Comparison of ENCODE assay signal across 9 cellular contexts in the genomic region with DNA sequence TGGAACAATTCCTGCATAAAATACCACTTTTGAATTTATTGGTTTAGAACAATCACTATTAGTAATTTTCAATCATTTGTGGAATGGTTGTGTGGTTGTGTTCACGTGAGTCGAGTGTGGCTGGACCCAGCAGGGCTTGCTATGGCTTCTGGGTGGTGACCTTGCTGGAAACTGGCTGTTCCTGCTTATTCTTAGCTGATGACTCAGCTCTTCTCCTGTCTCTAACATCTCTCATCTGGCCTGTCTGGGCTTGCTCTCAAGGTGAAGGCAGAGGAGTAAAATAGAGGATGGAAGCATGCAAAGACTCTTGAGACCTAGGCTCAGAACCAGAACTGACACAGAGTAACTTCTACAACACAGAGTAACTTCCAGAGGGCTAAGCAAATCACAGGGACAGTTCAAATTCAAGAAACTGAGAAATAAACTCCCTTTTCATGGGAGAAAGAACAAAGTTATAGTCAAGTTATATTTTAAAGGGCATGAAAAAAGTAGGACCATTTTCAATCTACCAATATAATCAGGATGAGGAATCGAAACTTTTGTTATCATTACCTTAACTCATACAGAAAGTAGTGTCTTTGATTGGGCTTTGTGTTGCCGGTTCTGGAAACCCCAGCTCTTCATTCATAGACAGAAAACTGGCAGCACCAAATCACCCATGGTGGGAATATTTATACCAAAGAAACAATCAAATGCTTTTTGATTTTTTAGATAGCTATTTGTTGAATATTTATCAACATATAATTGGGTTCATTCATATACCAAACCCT.
A peak's percentile ranks its signal among the peaks of the same experiment; 100 is the strongest.
DNase-seq lines count a peak whose midpoint lies in the region; ATAC-seq and TF ChIP-seq lines count a peak whose summit lies in the region.
"Had no signal": no experiment of that assay in that cellular context is flagged by ENCODE, and none has a peak within 500 bp of the region (broad histone marks: within the 10 kb centered on the region; RNA-seq: fewer than 3 reads in every experiment).

No MANE protein-coding gene starts in this region.

- POLR2A ChIA-PET in WTC11 (lab: Charles Lee): no interaction called here

- no peaks in the 10 kb centered on the region for H3K27me3 Mint-ChIP-seq in WTC11 (ENCODE audit: low read depth)
- H3K27me3 Mint-ChIP-seq in mesothelial cell of epicardium (ENCODE audit: low read depth): no peaks in the 10 kb centered on the region
- no peaks in the 10 kb centered on the region for H3K27me3 Mint-ChIP-seq in activated naive CD4-positive, alpha-beta T cell treated with anti-CD3 and anti-CD28 coated beads, Interleukin-2, amount 10 ng/mL, durations not matched to agents 7 days and 5 days
- no peaks in the 10 kb centered on the region for H3K27me3 Mint-ChIP-seq in progenitor cell of endocrine pancreas

- intact Hi-C loops in sigmoid colon (cut with DNase I): no loop called here

- TF ChIP-seq EP300 in sigmoid colon (IDR thresholded peaks at IDR 0.05): no peak

- H3K36me3 ChIP-seq in sigmoid colon: no peaks in the 10 kb centered on the region

- TF ChIP-seq POLR2A in sigmoid colon (IDR thresholded peaks at IDR 0.05): no peak

- no peak for TF ChIP-seq CTCF in WTC11 (IDR thresholded peaks at IDR 0.05)
- no peak for TF ChIP-seq CTCF in mesothelial cell of epicardium (IDR thresholded peaks at IDR 0.05; ENCODE audit: unreplicated experiment)
- no peak for TF ChIP-seq CTCF in sigmoid colon (IDR thresholded peaks at IDR 0.05)
- no peak for TF ChIP-seq CTCF in coronary artery (IDR thresholded peaks at IDR 0.05)
- no peak for TF ChIP-seq CTCF in progenitor cell of endocrine pancreas (IDR thresholded peaks at IDR 0.05; ENCODE audit: unreplicated experiment)

- 60 to 74% methylated on average over 4 of the region's 4 CpGs for WGBS in sigmoid colon, 2 donors

- H3K9me3 Mint-ChIP-seq in WTC11: no peaks in the 10 kb centered on the region
- peaks cover 6% of the 10 kb centered on the region for H3K9me3 Mint-ChIP-seq in mesothelial cell of epicardium
- H3K9me3 Mint-ChIP-seq in activated naive CD4-positive, alpha-beta T cell treated with anti-CD3 and anti-CD28 coated beads, Interleukin-2, amount 10 ng/mL, durations not matched to agents 7 days and 5 days: peaks cover 8% of the 10 kb centered on the region
- no peaks in the 10 kb centered on the region for H3K9me3 Mint-ChIP-seq in progenitor cell of endocrine pancreas (ENCODE audit: low read depth)

- peak overlapping the region; percentile 31 for H3K27ac Mint-ChIP-seq in WTC11
- peak overlapping the region; percentile 43 for H3K27ac Mint-ChIP-seq in mesothelial cell of epicardium
- H3K27ac Mint-ChIP-seq in activated naive CD4-positive, alpha-beta T cell treated with anti-CD3 and anti-CD28 coated beads, Interleukin-2, amount 10 ng/mL, durations not matched to agents 7 days and 5 days: no peak overlapping the region
- H3K27ac Mint-ChIP-seq in progenitor cell of endocrine pancreas: no peak overlapping the region

- no peaks in the 10 kb centered on the region for H3K9me3 ChIP-seq in sigmoid colon

- ATAC-seq in HG03442 (IDR thresholded peaks at IDR 0.05; ENCODE audit: unreplicated experiment): peak; percentile 84
- 0 out of 2 replicates have a peak, but pooled peaks have one; percentile 28 for ATAC-seq in WTC11

- no peaks in the 10 kb centered on the region for H3K36me3 Mint-ChIP-seq in WTC11
- H3K36me3 Mint-ChIP-seq in mesothelial cell of epicardium: no peaks in the 10 kb centered on the region
- H3K36me3 Mint-ChIP-seq in activated naive CD4-positive, alpha-beta T cell treated with anti-CD3 and anti-CD28 coated beads, Interleukin-2, amount 10 ng/mL, durations not matched to agents 7 days and 5 days: no peaks in the 10 kb centered on the region
- no peaks in the 10 kb centered on the region for H3K36me3 Mint-ChIP-seq in progenitor cell of endocrine pancreas (ENCODE audit: insufficient read depth)

- H3K4me1 ChIP-seq in sigmoid colon: no peaks in the 10 kb centered on the region
- H3K4me1 ChIP-seq: parathyroid adenoma had no signal

- no peaks in the 10 kb centered on the region for H3K27me3 ChIP-seq in sigmoid colon

- peak; percentile 41 for DNase-seq in Daoy (ENCODE audit: low read depth)
- DNase-seq in WTC11 (ENCODE audit: low spot score): no peak
- no peak for DNase-seq in mesothelial cell of epicardium (ENCODE audit: low spot score in 2 of 2, unreplicated experiment in 2 of 2)
- DNase-seq in sigmoid colon: no peak
- DNase-seq in activated naive CD4-positive, alpha-beta T cell treated with anti-CD3 and anti-CD28 coated beads, Interleukin-2, amount 10 ng/mL, durations not matched to agents 7 days and 5 days: no peak
- DNase-seq in coronary artery (ENCODE audit: low spot score): no peak
- DNase-seq in progenitor cell of endocrine pancreas (ENCODE audit: low spot score, unreplicated experiment): no peak

- no peak overlapping the region for H3K27ac ChIP-seq in sigmoid colon
- H3K27ac ChIP-seq in coronary artery: no peak overlapping the region
- H3K27ac ChIP-seq: parathyroid adenoma had no signal

- H3K4me3 Mint-ChIP-seq in WTC11 (no peak overlapping the region), mesothelial cell of epicardium (no peak overlapping the region), progenitor cell of endocrine pancreas (ENCODE audit: low read depth) (no peak overlapping the region)
- H3K4me3 Mint-ChIP-seq in activated naive CD4-positive, alpha-beta T cell treated with anti-CD3 and anti-CD28 coated beads, Interleukin-2, amount 10 ng/mL, durations not matched to agents 7 days and 5 days: no peak overlapping the region

- H3K4me1 Mint-ChIP-seq in WTC11: peaks cover 13% of the 10 kb centered on the region
- peaks cover 30% of the 10 kb centered on the region for H3K4me1 Mint-ChIP-seq in mesothelial cell of epicardium
- H3K4me1 Mint-ChIP-seq in activated naive CD4-positive, alpha-beta T cell treated with anti-CD3 and anti-CD28 coated beads, Interleukin-2, amount 10 ng/mL, durations not matched to agents 7 days and 5 days: no peaks in the 10 kb centered on the region
- H3K4me1 Mint-ChIP-seq in progenitor cell of endocrine pancreas (ENCODE audit: low read depth): no peaks in the 10 kb centered on the region

- CTCF ChIA-PET in WTC11 (lab: Charles Lee): no interaction called here
- CTCF ChIA-PET in activated naive CD4-positive, alpha-beta T cell treated with anti-CD3 and anti-CD28 coated beads, Interleukin-2, amount 10 ng/mL, durations not matched to agents 7 days and 5 days (lab: Charles Lee): no interaction called here

- H3K4me3 ChIP-seq in sigmoid colon: no peak overlapping the region
- H3K4me3 ChIP-seq in coronary artery: no peak overlapping the region

TF ChIP-seq in WTC11, 78 proteins besides CTCF, POLR2A, EP300 and RAD21:
- no peak for TF ChIP-seq FOXJ3 (CRISPR knock-in tag; IDR thresholded peaks at IDR 0.05; ENCODE audit: borderline replicate concordance)
- TF ChIP-seq TEAD4 (CRISPR knock-in tag; IDR thresholded peaks at IDR 0.05): no peak
- peak; percentile 48; the same call in 1 of the 2 replicates for TF ChIP-seq NFE2L1 (CRISPR knock-in tag; IDR thresholded peaks at IDR 0.05)
TF ChIP-seq in WTC11: peak in this region for 1.

Comparison
In these comparisons a context has a peak if more than half of its experiments do, and no peak if none do; other contexts are left out.
1. H3K27ac Mint-ChIP-seq: peak in WTC11 (single experiment) and mesothelial cell of epicardium (single experiment); none in activated naive CD4-positive, alpha-beta T cell treated with anti-CD3 and anti-CD28 coated beads, Interleukin-2, amount 10 ng/mL, durations not matched to agents 7 days and 5 days (single experiment) and progenitor cell of endocrine pancreas (single experiment).